In genomic region chr16:3135120-3135715, GRCh38 we compare ENCODE assay signal across 9 cellular contexts. TPM values are rescaled to one million over a fixed set of nuclear protein-coding genes. Genes with fewer than 3 reads are reported as not detected.
A peak's percentile ranks its signal among the peaks of the same experiment; 100 is the strongest.
DNase-seq lines count a peak whose midpoint lies in the region; ATAC-seq and TF ChIP-seq lines count a peak whose summit lies in the region.
"Had no signal": no experiment of that assay in that cellular context is flagged by ENCODE, and none has a peak within 500 bp of the region (broad histone marks: within the 10 kb centered on the region; RNA-seq: fewer than 3 reads in every experiment).

No MANE protein-coding gene starts in this region.

- POLR2A ChIA-PET in WTC11 (lab: Charles Lee) = interaction anchor here (0.7 to 2.1 kb wide), 10 partner anchors 9 to 88 kb away, joined by 3 to 14 read pairs (median 4); no protein-coding TSS in a partner anchor

- no peak for DNase-seq in BE2C
- no peak for DNase-seq in WTC11 (ENCODE audit: low spot score)
- DNase-seq in stimulated activated effector memory CD8-positive, alpha-beta T cell treated with anti-CD3 and anti-CD28 coated beads, Interleukin-12 subunit alpha, Interleukin-12 subunit beta, amount 100 ng/mL, for 72 hours (ENCODE audit: low spot score in 2 of 2) = no peak
- DNase-seq in glomerular visceral epithelial cell (ENCODE audit: extremely low spot score) = no peak
- no peak for DNase-seq in DMS153 (lab: John Stamatoyannopoulos, UW)
- no peak for DNase-seq in KG1 (lab: John Stamatoyannopoulos, UW)

- peak overlapping the region; percentile 90 for H3K27ac Mint-ChIP-seq in WTC11
- peak overlapping the region; percentile 94 for H3K27ac Mint-ChIP-seq in stimulated activated effector memory CD8-positive, alpha-beta T cell treated with anti-CD3 and anti-CD28 coated beads, Interleukin-12 subunit alpha, Interleukin-12 subunit beta, amount 100 ng/mL, for 72 hours

- no peaks in the 10 kb centered on the region for H3K9me3 ChIP-seq in BE2C

- peaks cover 7% of the 10 kb centered on the region; the same call in 1 of the 2 replicates for H3K36me3 Mint-ChIP-seq in WTC11
- H3K36me3 Mint-ChIP-seq in stimulated activated effector memory CD8-positive, alpha-beta T cell treated with anti-CD3 and anti-CD28 coated beads, Interleukin-12 subunit alpha, Interleukin-12 subunit beta, amount 100 ng/mL, for 72 hours = peaks cover 54% of the 10 kb centered on the region

- CTCF ChIA-PET in WTC11 (lab: Charles Lee) = interaction anchor here (0.6 to 3.0 kb wide), 27 partner anchors 9 to 418 kb away, joined by 3 to 47 read pairs (median 4); partner anchors contain the start of gene ZSCAN10

- H3K27me3 ChIP-seq in BE2C = no peaks in the 10 kb centered on the region

- peaks cover 13% of the 10 kb centered on the region for H3K36me3 ChIP-seq in BE2C

- no peaks in the 10 kb centered on the region for H3K9me3 Mint-ChIP-seq in WTC11
- H3K9me3 Mint-ChIP-seq in stimulated activated effector memory CD8-positive, alpha-beta T cell treated with anti-CD3 and anti-CD28 coated beads, Interleukin-12 subunit alpha, Interleukin-12 subunit beta, amount 100 ng/mL, for 72 hours = no peaks in the 10 kb centered on the region

- H3K4me3 Mint-ChIP-seq in WTC11 = peak overlapping the region; percentile 98
- peak overlapping the region; percentile 95 for H3K4me3 Mint-ChIP-seq in stimulated activated effector memory CD8-positive, alpha-beta T cell treated with anti-CD3 and anti-CD28 coated beads, Interleukin-12 subunit alpha, Interleukin-12 subunit beta, amount 100 ng/mL, for 72 hours

- TF ChIP-seq CTCF in BE2C (IDR thresholded peaks at IDR 0.05; ENCODE audit: low read depth, low read length) (no peak), WTC11 (IDR thresholded peaks at IDR 0.05) (no peak)

- ATAC-seq in GM21825 (IDR thresholded peaks at IDR 0.05; ENCODE audit: unreplicated experiment) = peak; percentile 15
- ATAC-seq in WTC11 = no peak; the same call in 1 of the 2 replicates
- peak; percentile 69 for ATAC-seq in stimulated activated effector memory CD8-positive, alpha-beta T cell treated with anti-CD3 and anti-CD28 coated beads, Interleukin-12 subunit alpha, Interleukin-12 subunit beta, amount 100 ng/mL, for 72 hours

- H3K4me1 ChIP-seq in BE2C = no peaks in the 10 kb centered on the region

- peaks cover 16% of the 10 kb centered on the region for H3K4me1 Mint-ChIP-seq in WTC11
- peaks cover 24% of the 10 kb centered on the region for H3K4me1 Mint-ChIP-seq in stimulated activated effector memory CD8-positive, alpha-beta T cell treated with anti-CD3 and anti-CD28 coated beads, Interleukin-12 subunit alpha, Interleukin-12 subunit beta, amount 100 ng/mL, for 72 hours

- no peaks in the 10 kb centered on the region for H3K27me3 Mint-ChIP-seq in WTC11 (ENCODE audit: low read depth)

- H3K4me3 ChIP-seq in BE2C (ENCODE audit: low read depth, low read length) = peak overlapping the region; percentile 100
- H3K4me3 ChIP-seq in iPS-11a (ENCODE audit: low read depth, low read length) = peak overlapping the region; percentile 90

TF ChIP-seq in WTC11, 78 proteins besides CTCF, POLR2A, EP300 and RAD21 (continues in another document):
- TF ChIP-seq, protein P1, sequence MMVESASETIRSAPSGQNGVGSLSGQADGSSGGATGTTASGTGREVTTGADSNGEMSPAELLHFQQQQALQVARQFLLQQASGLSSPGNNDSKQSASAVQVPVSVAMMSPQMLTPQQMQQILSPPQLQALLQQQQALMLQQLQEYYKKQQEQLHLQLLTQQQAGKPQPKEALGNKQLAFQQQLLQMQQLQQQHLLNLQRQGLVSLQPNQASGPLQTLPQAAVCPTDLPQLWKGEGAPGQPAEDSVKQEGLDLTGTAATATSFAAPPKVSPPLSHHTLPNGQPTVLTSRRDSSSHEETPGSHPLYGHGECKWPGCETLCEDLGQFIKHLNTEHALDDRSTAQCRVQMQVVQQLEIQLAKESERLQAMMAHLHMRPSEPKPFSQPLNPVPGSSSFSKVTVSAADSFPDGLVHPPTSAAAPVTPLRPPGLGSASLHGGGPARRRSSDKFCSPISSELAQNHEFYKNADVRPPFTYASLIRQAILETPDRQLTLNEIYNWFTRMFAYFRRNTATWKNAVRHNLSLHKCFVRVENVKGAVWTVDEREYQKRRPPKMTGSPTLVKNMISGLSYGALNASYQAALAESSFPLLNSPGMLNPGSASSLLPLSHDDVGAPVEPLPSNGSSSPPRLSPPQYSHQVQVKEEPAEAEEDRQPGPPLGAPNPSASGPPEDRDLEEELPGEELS (CRISPR knock-in tag; IDR thresholded peaks at IDR 0.05) = peak; percentile 67; the same call in 1 of the 2 replicates
- TF ChIP-seq, protein P2, sequence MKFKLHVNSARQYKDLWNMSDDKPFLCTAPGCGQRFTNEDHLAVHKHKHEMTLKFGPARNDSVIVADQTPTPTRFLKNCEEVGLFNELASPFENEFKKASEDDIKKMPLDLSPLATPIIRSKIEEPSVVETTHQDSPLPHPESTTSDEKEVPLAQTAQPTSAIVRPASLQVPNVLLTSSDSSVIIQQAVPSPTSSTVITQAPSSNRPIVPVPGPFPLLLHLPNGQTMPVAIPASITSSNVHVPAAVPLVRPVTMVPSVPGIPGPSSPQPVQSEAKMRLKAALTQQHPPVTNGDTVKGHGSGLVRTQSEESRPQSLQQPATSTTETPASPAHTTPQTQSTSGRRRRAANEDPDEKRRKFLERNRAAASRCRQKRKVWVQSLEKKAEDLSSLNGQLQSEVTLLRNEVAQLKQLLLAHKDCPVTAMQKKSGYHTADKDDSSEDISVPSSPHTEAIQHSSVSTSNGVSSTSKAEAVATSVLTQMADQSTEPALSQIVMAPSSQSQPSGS (CRISPR knock-in tag; IDR thresholded peaks at IDR 0.05; ENCODE audit: borderline replicate concordance, low read depth) = no peak
- TF ChIP-seq ZNF396 (CRISPR knock-in tag; IDR thresholded peaks at IDR 0.05; ENCODE audit: borderline replicate concordance) (no peak), GABPB1 (CRISPR knock-in tag; IDR thresholded peaks at IDR 0.05) (no peak), IRF1 (CRISPR knock-in tag; IDR thresholded peaks at IDR 0.05) (0 out of 2 replicates have a peak, but pooled peaks have one; percentile 60), CBFB (CRISPR knock-in tag; IDR thresholded peaks at IDR 0.05; ENCODE audit: low read depth) (no peak), NFATC4 (CRISPR knock-in tag; IDR thresholded peaks at IDR 0.05) (no peak), ETV6 (CRISPR knock-in tag; IDR thresholded peaks at IDR 0.05) (0 out of 2 replicates have a peak, but pooled peaks have one; percentile 29), FOXP1 (CRISPR knock-in tag; IDR thresholded peaks at IDR 0.05; ENCODE audit: borderline replicate concordance) (no peak)
- TF ChIP-seq, protein P3, sequence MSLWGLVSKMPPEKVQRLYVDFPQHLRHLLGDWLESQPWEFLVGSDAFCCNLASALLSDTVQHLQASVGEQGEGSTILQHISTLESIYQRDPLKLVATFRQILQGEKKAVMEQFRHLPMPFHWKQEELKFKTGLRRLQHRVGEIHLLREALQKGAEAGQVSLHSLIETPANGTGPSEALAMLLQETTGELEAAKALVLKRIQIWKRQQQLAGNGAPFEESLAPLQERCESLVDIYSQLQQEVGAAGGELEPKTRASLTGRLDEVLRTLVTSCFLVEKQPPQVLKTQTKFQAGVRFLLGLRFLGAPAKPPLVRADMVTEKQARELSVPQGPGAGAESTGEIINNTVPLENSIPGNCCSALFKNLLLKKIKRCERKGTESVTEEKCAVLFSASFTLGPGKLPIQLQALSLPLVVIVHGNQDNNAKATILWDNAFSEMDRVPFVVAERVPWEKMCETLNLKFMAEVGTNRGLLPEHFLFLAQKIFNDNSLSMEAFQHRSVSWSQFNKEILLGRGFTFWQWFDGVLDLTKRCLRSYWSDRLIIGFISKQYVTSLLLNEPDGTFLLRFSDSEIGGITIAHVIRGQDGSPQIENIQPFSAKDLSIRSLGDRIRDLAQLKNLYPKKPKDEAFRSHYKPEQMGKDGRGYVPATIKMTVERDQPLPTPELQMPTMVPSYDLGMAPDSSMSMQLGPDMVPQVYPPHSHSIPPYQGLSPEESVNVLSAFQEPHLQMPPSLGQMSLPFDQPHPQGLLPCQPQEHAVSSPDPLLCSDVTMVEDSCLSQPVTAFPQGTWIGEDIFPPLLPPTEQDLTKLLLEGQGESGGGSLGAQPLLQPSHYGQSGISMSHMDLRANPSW (CRISPR knock-in tag; conservative IDR thresholded peaks at IDR 0.05; ENCODE audit: low read depth) = no peak
- TF ChIP-seq, protein P4, sequence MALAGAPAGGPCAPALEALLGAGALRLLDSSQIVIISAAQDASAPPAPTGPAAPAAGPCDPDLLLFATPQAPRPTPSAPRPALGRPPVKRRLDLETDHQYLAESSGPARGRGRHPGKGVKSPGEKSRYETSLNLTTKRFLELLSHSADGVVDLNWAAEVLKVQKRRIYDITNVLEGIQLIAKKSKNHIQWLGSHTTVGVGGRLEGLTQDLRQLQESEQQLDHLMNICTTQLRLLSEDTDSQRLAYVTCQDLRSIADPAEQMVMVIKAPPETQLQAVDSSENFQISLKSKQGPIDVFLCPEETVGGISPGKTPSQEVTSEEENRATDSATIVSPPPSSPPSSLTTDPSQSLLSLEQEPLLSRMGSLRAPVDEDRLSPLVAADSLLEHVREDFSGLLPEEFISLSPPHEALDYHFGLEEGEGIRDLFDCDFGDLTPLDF (CRISPR knock-in tag; IDR thresholded peaks at IDR 0.05) = no peak
- TF ChIP-seq, protein P5, sequence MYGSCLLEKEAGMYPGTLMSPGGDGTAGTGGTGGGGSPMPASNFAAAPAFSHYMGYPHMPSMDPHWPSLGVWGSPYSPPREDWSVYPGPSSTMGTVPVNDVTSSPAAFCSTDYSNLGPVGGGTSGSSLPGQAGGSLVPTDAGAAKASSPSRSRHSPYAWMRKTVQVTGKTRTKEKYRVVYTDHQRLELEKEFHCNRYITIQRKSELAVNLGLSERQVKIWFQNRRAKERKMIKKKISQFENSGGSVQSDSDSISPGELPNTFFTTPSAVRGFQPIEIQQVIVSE (CRISPR knock-in tag; IDR thresholded peaks at IDR 0.05; ENCODE audit: borderline replicate concordance) = no peak

RNA-seq across cellular contexts. Expression of gene ZNF213, which starts 0.4 kb away (rescaled TPM):
- polyA plus RNA-seq in BE2C (2012; ENCODE audit: insufficient read depth, insufficient read length, low read depth) = 30.1 TPM
- total RNA-seq in WTC11 (2021) = 8.9 to 11.6 TPM (median 10.3 TPM) in 3 replicates

RNA-seq across cellular contexts. Expression of gene ZNF205, which starts 22.8 kb away (rescaled TPM):
- polyA plus RNA-seq in BE2C (2012; ENCODE audit: insufficient read depth, insufficient read length, low read depth) = 44.6 TPM
- total RNA-seq in WTC11 (2021) = 17.7 to 22.7 TPM (median 21.3 TPM) in 3 replicates

RNA-seq across cellular contexts. Expression of gene ZSCAN10, which starts 36.1 kb away (rescaled TPM):
- not detected for polyA plus RNA-seq in BE2C (2012; ENCODE audit: insufficient read depth, insufficient read length, low read depth)
- total RNA-seq in WTC11 (2021) = 263 to 286 TPM (median 271 TPM) in 3 replicates
- total RNA-seq: M059J had no signal

RNA-seq across cellular contexts. Expression of gene OR1F1, which starts 52.8 kb away (rescaled TPM):
- polyA plus RNA-seq in BE2C (2012; ENCODE audit: insufficient read depth, insufficient read length, low read depth) = not detected
- 0.27 to 0.46 TPM (median 0.44 TPM) in 3 replicates for total RNA-seq in WTC11 (2021)
- total RNA-seq: M059J had no signal
